ENCODE assay signal across 30 cellular contexts in the genomic region with DNA sequence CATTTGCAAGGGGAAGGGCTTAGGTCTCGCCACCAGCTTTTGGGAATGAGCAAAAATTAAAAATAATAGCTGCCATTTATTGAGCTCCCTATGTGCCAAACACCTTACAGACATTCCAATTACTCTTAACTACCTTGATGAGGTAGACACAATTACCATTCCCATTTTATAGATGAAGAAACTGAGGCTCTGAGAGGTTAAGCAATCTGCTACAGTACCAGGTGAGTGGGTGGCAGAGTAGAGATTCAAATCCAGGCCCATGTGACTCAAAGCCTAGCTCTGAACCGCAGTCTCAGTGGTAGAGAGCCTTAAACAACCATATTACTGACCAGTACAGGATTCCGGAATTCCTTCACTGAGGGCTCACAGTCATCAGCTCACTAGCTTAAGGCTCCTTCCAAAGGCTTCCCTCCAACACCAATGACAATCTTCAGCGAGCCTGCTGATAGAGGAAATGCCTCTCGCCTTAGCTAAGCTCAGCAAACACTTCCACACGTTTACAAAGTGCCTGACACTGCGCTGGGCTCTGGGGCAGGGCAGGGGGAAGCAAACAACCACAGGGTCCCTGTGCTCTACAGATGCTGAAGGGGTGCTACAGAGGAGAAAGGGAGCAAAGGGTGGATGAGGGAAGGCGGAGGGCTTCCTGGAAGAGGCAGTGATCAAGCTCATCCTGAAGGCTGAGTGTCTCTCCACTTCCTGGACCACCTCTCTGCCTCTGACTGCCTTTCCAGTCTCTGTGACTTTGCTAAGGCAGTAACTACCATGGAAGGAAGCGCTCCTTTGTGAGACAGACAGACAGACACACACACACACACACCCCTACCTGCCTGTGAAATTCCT. TPM values are rescaled to one million over a fixed set of nuclear protein-coding genes. Genes with fewer than 3 reads are reported as not detected.
DNase-seq lines count a peak whose midpoint lies in the region; ATAC-seq and TF ChIP-seq lines count a peak whose summit lies in the region.
"Had no signal": no experiment of that assay in that cellular context is flagged by ENCODE, and none has a peak within 500 bp of the region (broad histone marks: within the 10 kb centered on the region; RNA-seq: fewer than 3 reads in every experiment).

No MANE protein-coding gene starts in this region.

- no peak overlapping the region for H3K4me3 ChIP-seq in endodermal cell (ENCODE audit: low read length)
- H3K4me3 ChIP-seq in psoas muscle: no peak overlapping the region
- H3K4me3 ChIP-seq: dorsolateral prefrontal cortex, neural progenitor cell, PC-9, spleen, vagina had no signal

- H3K4me1 Mint-ChIP-seq in endodermal cell: peaks cover 34% of the 10 kb centered on the region
- H3K4me1 Mint-ChIP-seq: activated CD4-positive, alpha-beta memory T cell treated with anti-CD3 and anti-CD28 coated beads, Interleukin-2, amount 10 ng/mL, durations not matched to agents 7 days and 5 days; immature natural killer cell; stimulated activated naive CD8-positive, alpha-beta T cell treated with anti-CD3 and anti-CD28 coated beads, Interleukin-15, amount 100 ng/mL, for 72 hours had no signal

- no peak overlapping the region for H3K4me3 Mint-ChIP-seq in endodermal cell
- H3K4me3 Mint-ChIP-seq: activated CD4-positive, alpha-beta memory T cell treated with anti-CD3 and anti-CD28 coated beads, Interleukin-2, amount 10 ng/mL, durations not matched to agents 7 days and 5 days; immature natural killer cell; neural progenitor cell; stimulated activated naive CD8-positive, alpha-beta T cell treated with anti-CD3 and anti-CD28 coated beads, Interleukin-15, amount 100 ng/mL, for 72 hours had no signal

- no peak overlapping the region for H3K9ac ChIP-seq in endodermal cell (ENCODE audit: extremely low read depth, low read length, poor library complexity, severe bottlenecking)
- H3K9ac ChIP-seq: neural progenitor cell, parathyroid adenoma had no signal

- H3K36me3 Mint-ChIP-seq in endodermal cell (ENCODE audit: low read depth): peaks cover 4% of the 10 kb centered on the region
- H3K36me3 Mint-ChIP-seq: immature natural killer cell had no signal

- H3K4me1 ChIP-seq in endodermal cell (ENCODE audit: control insufficient read depth, insufficient read depth, low read length): peaks cover 8% of the 10 kb centered on the region
- peaks cover 46% of the 10 kb centered on the region for H3K4me1 ChIP-seq in psoas muscle
- H3K4me1 ChIP-seq: neural progenitor cell, parathyroid adenoma, spleen had no signal

- H3K27me3 ChIP-seq in endodermal cell (ENCODE audit: control insufficient read depth, insufficient read depth, low read length, poor library complexity, severe bottlenecking): no peaks in the 10 kb centered on the region
- no peaks in the 10 kb centered on the region for H3K27me3 ChIP-seq in psoas muscle (ENCODE audit: insufficient read depth in 3 of 3, low read length in 2 of 3)
- H3K27me3 ChIP-seq: dorsolateral prefrontal cortex, neural progenitor cell, spleen, vagina had no signal

- 73 to 76% methylated on average over 7 to 9 of the region's 9 CpGs for WGBS in endodermal cell (ENCODE audit: insufficient coverage in 1 of 2, insufficient read length in 1 of 2), 2 experiments
- 85 to 88% (median 86%) methylated on average over 8 to 9 of the region's 9 CpGs for WGBS in psoas muscle, 3 donors

- TF ChIP-seq CTCF in endodermal cell (conservative IDR thresholded peaks at IDR 0.05) (no peak), psoas muscle (IDR thresholded peaks at IDR 0.05) (no peak)

- H3K36me3 ChIP-seq in endodermal cell (ENCODE audit: control insufficient read depth, insufficient read depth, low read length) (no peaks in the 10 kb centered on the region), psoas muscle (ENCODE audit: insufficient read depth in 1 of 2, low read depth in 1 of 2) (peaks cover 0 to 32% of the 10 kb centered on the region in 2 donors)
- H3K36me3 ChIP-seq: neural progenitor cell, spleen, vagina had no signal

- peak overlapping the region; percentile 83 for H3K27ac Mint-ChIP-seq in endodermal cell
- H3K27ac Mint-ChIP-seq: activated CD4-positive, alpha-beta memory T cell treated with anti-CD3 and anti-CD28 coated beads, Interleukin-2, amount 10 ng/mL, durations not matched to agents 7 days and 5 days; neural progenitor cell; stimulated activated naive CD8-positive, alpha-beta T cell treated with anti-CD3 and anti-CD28 coated beads, Interleukin-15, amount 100 ng/mL, for 72 hours had no signal

- DNase-seq in Daoy (ENCODE audit: low read depth): peak; percentile 30
- peak; percentile 40 for DNase-seq in NCI-H226
- DNase-seq in endodermal cell: peak; percentile 62
- no peak for DNase-seq in psoas muscle
- DNase-seq in effector CD8-positive, alpha-beta T cell (lab: John Stamatoyannopoulos, UW): no peak
- DNase-seq: ACHN; activated CD4-positive, alpha-beta memory T cell treated with anti-CD3 and anti-CD28 coated beads, Interleukin-2, amount 10 ng/mL, durations not matched to agents 7 days and 5 days; activated CD4-positive, alpha-beta T cell treated with anti-CD3 and anti-CD28 coated beads for 1 hour; activated CD8-positive, alpha-beta memory T cell treated with anti-CD3 and anti-CD28 coated beads, Interleukin-2, amount 50 U/mL, for 4 hours; activated naive CD4-positive, alpha-beta T cell treated with Interleukin-2 at 50 U/mL for 16 hours; cerebellar nuclear complex; dorsolateral prefrontal cortex; GDM1; hypothalamus; immature natural killer cell; NCI-H146; NCI-H345; NCI-H69; PC-9; right cardiac atrium; SHP77; spleen; stimulated activated CD4-positive, alpha-beta T cell treated with anti-CD3 and anti-CD28 coated beads, Interleukin-2, amount 100 ng/mL, for 24 hours; stimulated activated naive CD8-positive, alpha-beta T cell treated with anti-CD3 and anti-CD28 coated beads, Interleukin-15, amount 100 ng/mL, for 72 hours had no signal

- no peak overlapping the region for H3K27ac ChIP-seq in endodermal cell (ENCODE audit: low read depth, low read length)
- H3K27ac ChIP-seq in psoas muscle: peak overlapping the region; percentile 30
- H3K27ac ChIP-seq: dorsolateral prefrontal cortex, neural progenitor cell, parathyroid adenoma, PC-9, spleen, vagina had no signal

- intact Hi-C loops in psoas muscle (cut with DNase I): no loop called here

- H3K27me3 Mint-ChIP-seq in endodermal cell (ENCODE audit: insufficient read depth): peaks cover 4% of the 10 kb centered on the region
- H3K27me3 Mint-ChIP-seq: activated CD4-positive, alpha-beta memory T cell treated with anti-CD3 and anti-CD28 coated beads, Interleukin-2, amount 10 ng/mL, durations not matched to agents 7 days and 5 days; stimulated activated naive CD8-positive, alpha-beta T cell treated with anti-CD3 and anti-CD28 coated beads, Interleukin-15, amount 100 ng/mL, for 72 hours had no signal

- ATAC-seq in psoas muscle (no peak), GM21360 (IDR thresholded peaks at IDR 0.05; ENCODE audit: unreplicated experiment) (no peak), GM18519 (IDR thresholded peaks at IDR 0.05; ENCODE audit: low FRiP score, unreplicated experiment) (no peak), GM21526 (IDR thresholded peaks at IDR 0.05; ENCODE audit: low FRiP score, unreplicated experiment) (no peak)
- ATAC-seq: right cardiac atrium; stimulated activated naive CD8-positive, alpha-beta T cell treated with anti-CD3 and anti-CD28 coated beads, Interleukin-15, amount 100 ng/mL, for 72 hours had no signal

- H3K9me3 ChIP-seq in endodermal cell (ENCODE audit: control insufficient read depth, low read length) (peaks cover 9% of the 10 kb centered on the region), psoas muscle (no peaks in the 10 kb centered on the region)
- H3K9me3 ChIP-seq: vagina had no signal

- peaks cover 2% of the 10 kb centered on the region for H3K9me3 Mint-ChIP-seq in endodermal cell

RNA-seq across cellular contexts. Expression of gene LRRC20, which starts 7.4 kb away (rescaled TPM):
- 2.8 and 7.1 TPM in 2 replicates for total RNA-seq in Daoy (2014; rRNA removed; shearing (Covaris generic))
- 10 to 100 TPM; 12.9 to 23.0 TPM for total RNA-seq in endodermal cell
- polyA plus RNA-seq in endodermal cell (2013, experiment 1 of 2): 29.4 TPM
- 29.1 TPM for polyA plus RNA-seq in endodermal cell (2013, experiment 2 of 2)
- 100 to 1,000 TPM in 3 of 4 donors, 10 to 100 TPM in 1; 66.1 to 143 (median 140) TPM for total RNA-seq in psoas muscle
- polyA plus RNA-seq in psoas muscle: 100 to 1,000 TPM in 1 of 3 donors, 10 to 100 TPM in 2; 26.4 to 153 (median 67.2) TPM

RNA-seq across cellular contexts. Expression of gene EIF4EBP2, which starts 28.9 kb away (rescaled TPM):
- 18.5 and 19.2 TPM in 2 replicates for total RNA-seq in Daoy (2014; rRNA removed; shearing (Covaris generic))
- total RNA-seq in endodermal cell: 100 to 1,000 TPM; 103 to 119 TPM
- 85.9 TPM for polyA plus RNA-seq in endodermal cell (2013, experiment 1 of 2)
- 81.0 TPM for polyA plus RNA-seq in endodermal cell (2013, experiment 2 of 2)
- total RNA-seq in psoas muscle: 10 to 100 TPM; 41.3 to 75.0 (median 62.0) TPM
- polyA plus RNA-seq in psoas muscle: 10 to 100 TPM; 13.0 to 76.6 (median 33.8) TPM

Comparison
In these comparisons a context has a peak if more than half of its experiments do, and no peak if none do; other contexts are left out.
1. DNase-seq: peak in Daoy (single experiment), NCI-H226 (single experiment) and endodermal cell (single experiment); none in psoas muscle (0 of 2) and effector CD8-positive, alpha-beta T cell (single experiment).